In the genomic region with DNA sequence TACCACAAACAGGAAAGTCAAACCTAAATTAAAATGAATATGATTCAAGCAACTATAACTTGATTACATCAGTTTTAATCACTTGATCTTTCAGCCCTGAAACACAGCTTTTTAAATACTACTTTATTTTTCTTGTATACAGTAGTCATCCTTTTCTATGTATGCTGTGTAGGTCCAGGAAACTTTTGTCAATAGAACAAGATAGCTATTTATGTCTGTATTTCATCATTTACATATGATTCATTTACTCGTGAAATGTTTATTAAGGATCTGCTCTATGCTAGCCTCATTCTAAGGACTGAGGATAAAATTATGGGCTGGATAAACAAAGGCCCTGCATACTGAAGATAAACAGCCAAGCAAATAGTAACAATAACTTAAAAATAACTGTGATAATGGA, we compare ENCODE assay signal across 24 cellular contexts.
DNase-seq lines count a peak whose midpoint lies in the region; TF ChIP-seq lines count a peak whose summit lies in the region.
"Had no signal": no experiment of that assay in that cellular context is flagged by ENCODE, and none has a peak within 500 bp of the region (broad histone marks: within the 10 kb centered on the region; RNA-seq: fewer than 3 reads in every experiment).

No MANE protein-coding gene starts in this region.

- H2BK15ac ChIP-seq in mesenchymal stem cell (ENCODE audit: low read depth, poor library complexity, severe bottlenecking), result no peak overlapping the region

- H3K36me3 ChIP-seq in breast epithelium (no peaks in the 10 kb centered on the region), mesenchymal stem cell (ENCODE audit: control insufficient read depth in 1 of 2, insufficient read depth in 2 of 2, low read depth in 1 of 2, low read length in 2 of 2) (no peaks in the 10 kb centered on the region), HAP-1 (replicated peaks) (no peaks in the 10 kb centered on the region)
- H3K36me3 ChIP-seq: BLaER1 had no signal

- no peaks in the 10 kb centered on the region for H3K9me3 Mint-ChIP-seq in MCF 10A (ENCODE audit: unreplicated experiment)
- peaks cover 3% of the 10 kb centered on the region for H3K9me3 Mint-ChIP-seq in activated naive CD4-positive, alpha-beta T cell treated with anti-CD3 and anti-CD28 coated beads, Interleukin-2, amount 10 ng/mL, durations not matched to agents 7 days and 5 days
- no peaks in the 10 kb centered on the region for H3K9me3 Mint-ChIP-seq in endothelial cell (ENCODE audit: unreplicated experiment)

- H3K23ac ChIP-seq in mesenchymal stem cell (ENCODE audit: low read length in 2 of 2), result no peak overlapping the region

- H3K4me1 ChIP-seq in breast epithelium (peaks cover 0 to 11% of the 10 kb centered on the region in 2 donors), mesenchymal stem cell (ENCODE audit: control insufficient read depth, insufficient read depth, low read depth, low read length) (peaks cover 2% of the 10 kb centered on the region), HAP-1 (no peaks in the 10 kb centered on the region)
- H3K4me1 ChIP-seq: BLaER1, Caco-2 had no signal

- intact Hi-C loops in MCF 10A (cut with micrococcal nuclease), result no loop called here
- intact Hi-C loops in breast epithelium (cut with DNase I; ENCODE audit: low total_unique reads), result no loop called here

- in situ Hi-C loops in SK-MEL-5 (cut with HindIII; ENCODE audit: low pct_unique_long_range_greater_than_20kb, low sequenced_read_pairs), result loop anchor here (25.0 kb wide), 1 partner anchor 222 kb away; no protein-coding TSS in a partner anchor
- in situ Hi-C loops in HAP-1 (cut with MboI; ENCODE audit: low sequenced_read_pairs), result no loop called here

- no CpG with 5 or more reads among the region's 1 CpG for WGBS in mesenchymal stem cell

- H3K9me3 ChIP-seq in breast epithelium (no peaks in the 10 kb centered on the region), mesenchymal stem cell (ENCODE audit: control insufficient read depth, low read length) (no peaks in the 10 kb centered on the region), HAP-1 (no peaks in the 10 kb centered on the region)
- H3K9me3 ChIP-seq: BLaER1, Caco-2 had no signal

- H3K27me3 ChIP-seq in breast epithelium, result no peaks in the 10 kb centered on the region
- H3K27me3 ChIP-seq in mesenchymal stem cell (ENCODE audit: control insufficient read depth in 1 of 2, insufficient read depth in 1 of 2, low read length in 2 of 2), result no peaks in the 10 kb centered on the region
- H3K27me3 ChIP-seq in HAP-1 (ENCODE audit: low read depth), result no peaks in the 10 kb centered on the region
- H3K27me3 ChIP-seq: BLaER1 had no signal

- H3K79me1 ChIP-seq in mesenchymal stem cell (replicated peaks; ENCODE audit: low read length, poor library complexity, severe bottlenecking), result no peaks in the 10 kb centered on the region

- H3K4ac ChIP-seq in mesenchymal stem cell (ENCODE audit: low read depth in 1 of 2, low read length in 2 of 2), result peak overlapping the region in 1 of 2 experiments; percentile 35

- H2AK5ac ChIP-seq in mesenchymal stem cell (ENCODE audit: low read length, severe bottlenecking), result no peak overlapping the region

- TF ChIP-seq CTCF in MCF 10A (IDR thresholded peaks at IDR 0.05; ENCODE audit: unreplicated experiment) (no peak), breast epithelium (IDR thresholded peaks at IDR 0.05) (no peak), fibroblast of mammary gland (conservative IDR thresholded peaks at IDR 0.05; ENCODE audit: control insufficient read depth, insufficient read depth, low read depth, low read length) (no peak), endothelial cell (IDR thresholded peaks at IDR 0.05; ENCODE audit: unreplicated experiment) (no peak)

- POLR2A ChIA-PET in MCF 10A (lab: Yijun Ruan, JAX), result no interaction called here

- no peak overlapping the region for H3K14ac ChIP-seq in mesenchymal stem cell (ENCODE audit: low read length in 2 of 2)

- DNase-seq in MCF 10A (ENCODE audit: unreplicated experiment) (no peak), breast epithelium (ENCODE audit: low spot score in 2 of 2) (no peak), SK-MEL-5 (ENCODE audit: low read depth, low spot score) (peak; percentile 28), fibroblast of mammary gland (ENCODE audit: low read depth) (peak; percentile 43), mesenchymal stem cell (no peak), HAP-1 (ENCODE audit: low spot score in 2 of 2) (no peak), endothelial cell (ENCODE audit: low spot score) (no peak)
- DNase-seq in activated naive CD4-positive, alpha-beta T cell treated with anti-CD3 and anti-CD28 coated beads, Interleukin-2, amount 10 ng/mL, durations not matched to agents 7 days and 5 days, result no peak
- DNase-seq: ACHN; Caco-2; CD4-positive, alpha-beta T cell; GDM1; GOT3; Kasumi-1; MM.1S; NCI-H1092; NCI-H146; NCI-H2029; NCI-H226; NCI-H510A treated with DMSO at 0.1 percent for 48 hours; NCI-H82; SHP77 had no signal

- no peak overlapping the region for H2BK5ac ChIP-seq in mesenchymal stem cell (ENCODE audit: low read depth, low read length, poor library complexity, severe bottlenecking)

- H3K4me3 Mint-ChIP-seq in MCF 10A (ENCODE audit: unreplicated experiment), result no peak overlapping the region
- no peak overlapping the region for H3K4me3 Mint-ChIP-seq in activated naive CD4-positive, alpha-beta T cell treated with anti-CD3 and anti-CD28 coated beads, Interleukin-2, amount 10 ng/mL, durations not matched to agents 7 days and 5 days
- H3K4me3 Mint-ChIP-seq in endothelial cell (ENCODE audit: unreplicated experiment), result no peak overlapping the region
- H3K4me3 Mint-ChIP-seq: CD4-positive, alpha-beta T cell had no signal

- no TSS peak for BruUV-seq in MCF 10A (replicated peaks; lab: Mats Ljungman, UMichigan)

- H3K27me3 Mint-ChIP-seq in MCF 10A (ENCODE audit: insufficient read depth, unreplicated experiment), result no peaks in the 10 kb centered on the region
- H3K27me3 Mint-ChIP-seq in activated naive CD4-positive, alpha-beta T cell treated with anti-CD3 and anti-CD28 coated beads, Interleukin-2, amount 10 ng/mL, durations not matched to agents 7 days and 5 days, result no peaks in the 10 kb centered on the region
- H3K27me3 Mint-ChIP-seq in endothelial cell (ENCODE audit: unreplicated experiment), result peaks cover 2% of the 10 kb centered on the region

- no peak overlapping the region for H4K91ac ChIP-seq in mesenchymal stem cell (ENCODE audit: low read length)

- no peak overlapping the region for H3K4me2 ChIP-seq in mesenchymal stem cell (ENCODE audit: low read length, poor library complexity, severe bottlenecking)
- H3K4me2 ChIP-seq: BLaER1 had no signal

- H3K36me3 Mint-ChIP-seq in MCF 10A (ENCODE audit: insufficient read depth, unreplicated experiment) (no peaks in the 10 kb centered on the region), endothelial cell (ENCODE audit: low read depth, unreplicated experiment) (no peaks in the 10 kb centered on the region)
- no peaks in the 10 kb centered on the region for H3K36me3 Mint-ChIP-seq in activated naive CD4-positive, alpha-beta T cell treated with anti-CD3 and anti-CD28 coated beads, Interleukin-2, amount 10 ng/mL, durations not matched to agents 7 days and 5 days

- no peak overlapping the region for H2BK120ac ChIP-seq in mesenchymal stem cell (ENCODE audit: low read depth, low read length)

- H3K4me3 ChIP-seq in breast epithelium (no peak overlapping the region), fibroblast of mammary gland (ENCODE audit: control insufficient read depth, low read depth, low read length) (no peak overlapping the region), mesenchymal stem cell (ENCODE audit: insufficient read depth in 1 of 2, low read depth in 1 of 2, low read length in 2 of 2) (no peak overlapping the region), HAP-1 (no peak overlapping the region)
- H3K4me3 ChIP-seq: BLaER1 had no signal

- H3K27ac ChIP-seq in breast epithelium, result peak overlapping the region in 1 of 2 donors; percentile 22
- H3K27ac ChIP-seq in mesenchymal stem cell (ENCODE audit: low read length, poor library complexity, severe bottlenecking), result no peak overlapping the region
- H3K27ac ChIP-seq: 22Rv1, BLaER1 had no signal

- H2BK12ac ChIP-seq in mesenchymal stem cell (ENCODE audit: low read length in 2 of 2), result no peak overlapping the region

- H3K9ac ChIP-seq in mesenchymal stem cell (ENCODE audit: low read length), result peak overlapping the region; percentile 35
- H3K9ac ChIP-seq: BLaER1 had no signal

- peak overlapping the region; percentile 66 for H3K27ac Mint-ChIP-seq in MCF 10A (ENCODE audit: low read depth, unreplicated experiment)
- no peak overlapping the region for H3K27ac Mint-ChIP-seq in activated naive CD4-positive, alpha-beta T cell treated with anti-CD3 and anti-CD28 coated beads, Interleukin-2, amount 10 ng/mL, durations not matched to agents 7 days and 5 days
- H3K27ac Mint-ChIP-seq in endothelial cell (ENCODE audit: unreplicated experiment), result no peak overlapping the region
- H3K27ac Mint-ChIP-seq: CD4-positive, alpha-beta T cell had no signal

- H4K8ac ChIP-seq in mesenchymal stem cell (ENCODE audit: low read length), result no peak overlapping the region

- CTCF ChIA-PET in MCF 10A (lab: Yijun Ruan, JAX), result interaction anchor here (0.6 kb wide), 1 partner anchor 460 kb away, joined by 3 read pairs; no protein-coding TSS in a partner anchor
- CTCF ChIA-PET in activated naive CD4-positive, alpha-beta T cell treated with anti-CD3 and anti-CD28 coated beads, Interleukin-2, amount 10 ng/mL, durations not matched to agents 7 days and 5 days (lab: Charles Lee), result no interaction called here

- no peak overlapping the region for H2AFZ ChIP-seq in mesenchymal stem cell (ENCODE audit: low read depth, low read length)

- no peak overlapping the region for H3K18ac ChIP-seq in mesenchymal stem cell (ENCODE audit: low read depth in 1 of 2, low read length in 2 of 2)

- TF ChIP-seq POLR2A in breast epithelium (IDR thresholded peaks at IDR 0.05), result no peak

- H3K4me1 Mint-ChIP-seq in MCF 10A (ENCODE audit: insufficient read depth, unreplicated experiment) (peaks cover 36% of the 10 kb centered on the region), endothelial cell (ENCODE audit: unreplicated experiment) (no peaks in the 10 kb centered on the region)
- H3K4me1 Mint-ChIP-seq in activated naive CD4-positive, alpha-beta T cell treated with anti-CD3 and anti-CD28 coated beads, Interleukin-2, amount 10 ng/mL, durations not matched to agents 7 days and 5 days, result no peaks in the 10 kb centered on the region

Comparison
In these comparisons a context has a peak if more than half of its experiments do, and no peak if none do; other contexts are left out.
1. DNase-seq: peak in SK-MEL-5 (single experiment) and fibroblast of mammary gland (single experiment); none in MCF 10A (single experiment), breast epithelium (0 of 2), mesenchymal stem cell (single experiment), HAP-1 (0 of 2), activated naive CD4-positive, alpha-beta T cell treated with anti-CD3 and anti-CD28 coated beads, Interleukin-2, amount 10 ng/mL, durations not matched to agents 7 days and 5 days (single experiment) and endothelial cell (single experiment).